Comparison of ENCODE assay signal across 9 cellular contexts in the genomic region with DNA sequence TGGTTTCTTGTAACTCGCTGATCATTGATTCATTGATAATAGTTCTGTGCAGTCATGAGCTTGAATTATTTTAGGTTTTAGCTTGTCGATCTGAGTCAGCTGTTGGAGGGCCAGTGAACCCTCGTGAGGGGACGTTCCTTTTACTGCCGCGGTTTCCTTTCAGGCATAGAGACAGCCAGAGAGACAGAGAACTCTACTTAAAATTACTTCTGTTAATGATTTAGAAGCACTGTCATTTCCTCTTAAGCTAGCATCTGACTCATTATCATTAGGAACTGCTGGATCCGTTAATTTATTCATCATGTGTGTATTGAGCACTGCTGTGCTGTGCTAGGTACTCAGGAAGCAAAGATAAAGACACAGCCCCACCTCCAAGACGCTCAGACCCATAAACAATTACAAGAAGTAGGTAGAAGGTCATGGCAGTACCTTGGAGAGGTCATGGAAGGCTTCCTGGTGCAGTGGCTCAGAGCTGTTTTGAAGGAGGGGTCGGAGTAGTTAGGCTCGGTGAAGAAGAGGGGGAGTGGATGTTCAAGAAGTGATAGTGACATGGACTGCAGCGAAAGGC. TPM values are rescaled to one million over a fixed set of nuclear protein-coding genes. Genes with fewer than 3 reads are reported as not detected.
DNase-seq lines count a peak whose midpoint lies in the region; ATAC-seq, FAIRE-seq and TF ChIP-seq lines count a peak whose summit lies in the region.
"Had no signal": no experiment of that assay in that cellular context is flagged by ENCODE, and none has a peak within 500 bp of the region (broad histone marks: within the 10 kb centered on the region; RNA-seq: fewer than 3 reads in every experiment).

No MANE protein-coding gene starts in this region.

- no CpG with 5 or more reads among the region's 11 CpGs for WGBS in H9 (ENCODE audit: extremely low coverage, insufficient read length, low lambda C conversion rate)

- H3K4me3 Mint-ChIP-seq in H9: peak overlapping the region; percentile 11 to 98; a peak in 4 of 5 replicates

- H3K4me1 ChIP-seq in H9 (ENCODE audit: insufficient read depth, low read length): peaks cover 12% of the 10 kb centered on the region
- H3K4me1 ChIP-seq in effector memory CD4-positive, alpha-beta T cell (ENCODE audit: control insufficient read depth, insufficient read depth, low read length, poor library complexity, severe bottlenecking): peaks cover 65% of the 10 kb centered on the region
- H3K4me1 ChIP-seq in gastrocnemius medialis: peaks cover 68 to 72% of the 10 kb centered on the region in 2 donors

- ATAC-seq in gastrocnemius medialis (peak; percentile 15 to 31), HG03159 (IDR thresholded peaks at IDR 0.05; ENCODE audit: unreplicated experiment) (no peak), GM18505 (IDR thresholded peaks at IDR 0.05; ENCODE audit: unreplicated experiment) (no peak)

- peak overlapping the region; percentile 23 for H3K4me3 ChIP-seq in effector memory CD4-positive, alpha-beta T cell (ENCODE audit: insufficient read depth, low read depth, low read length, poor library complexity, severe bottlenecking)
- H3K4me3 ChIP-seq in gastrocnemius medialis: no peak overlapping the region
- H3K4me3 ChIP-seq: SK-N-MC had no signal

- peak overlapping the region; percentile 9 for H3K4me2 ChIP-seq in H9 (ENCODE audit: insufficient read depth, insufficient read length, low read length)

- H2BK120ac ChIP-seq in H9 (ENCODE audit: low read depth, low read length, poor library complexity, severe bottlenecking): no peak overlapping the region

- H3T11ph ChIP-seq in H9 (ENCODE audit: low read length): no peak overlapping the region

- H3K23me2 ChIP-seq in H9 (ENCODE audit: insufficient read length, low read depth, low read length, poor library complexity, severe bottlenecking): peaks cover 7% of the 10 kb centered on the region

- no peaks in the 10 kb centered on the region for H3K27me3 ChIP-seq in H9 (ENCODE audit: insufficient read depth, low read length)
- H3K27me3 ChIP-seq in effector memory CD4-positive, alpha-beta T cell (replicated peaks; ENCODE audit: control insufficient read depth, insufficient read depth, low read length, poor library complexity, severe bottlenecking): no peaks in the 10 kb centered on the region
- H3K27me3 ChIP-seq in gastrocnemius medialis: no peaks in the 10 kb centered on the region

- peaks cover 64 to 71% of the 10 kb centered on the region in 2 experiments for H3K4me1 Mint-ChIP-seq in H9

- no peak overlapping the region for H3K56ac ChIP-seq in H9 (ENCODE audit: insufficient read length, low read depth, low read length)

- no peaks in the 10 kb centered on the region for H4K20me1 ChIP-seq in H9 (ENCODE audit: control insufficient read depth, insufficient read depth, insufficient read length)

- no peak overlapping the region for H3K23ac ChIP-seq in H9 (ENCODE audit: insufficient read length, low read depth, low read length)

- DNase-seq in H9: peak; percentile 60
- peak; percentile 26 for DNase-seq in T-helper 9 cell
- DNase-seq in effector memory CD4-positive, alpha-beta T cell: peak; percentile 40 to 60 (median 43)
- no peak for DNase-seq in gastrocnemius medialis
- no peak for DNase-seq in GM12891 (ENCODE audit: insufficient read length, low spot score)
- DNase-seq in NCI-H774 (lab: John Stamatoyannopoulos, UW): no peak

- TF ChIP-seq CTCF in H9 (conservative IDR thresholded peaks at IDR 0.05): no peak
- no peak for TF ChIP-seq CTCF in gastrocnemius medialis (IDR thresholded peaks at IDR 0.05 in 4 of 5, conservative IDR thresholded peaks at IDR 0.05 in 1 of 5)

- H3K4ac ChIP-seq in H9 (ENCODE audit: low read depth, low read length): no peak overlapping the region

- no peak overlapping the region for H2BK20ac ChIP-seq in H9 (ENCODE audit: low read depth, low read length, poor library complexity, severe bottlenecking)

- H3K9me3 ChIP-seq in H9 (ENCODE audit: control insufficient read depth, low read depth, low read length) (no peaks in the 10 kb centered on the region), gastrocnemius medialis (no peaks in the 10 kb centered on the region)
- no peaks in the 10 kb centered on the region for H3K9me3 ChIP-seq in effector memory CD4-positive, alpha-beta T cell (ENCODE audit: control insufficient read depth, low read length)

- H3K9me3 Mint-ChIP-seq in H9: no peaks in the 10 kb centered on the region

- H4K8ac ChIP-seq in H9 (replicated peaks; ENCODE audit: insufficient read length, low read depth, low read length): no peak overlapping the region

- TF ChIP-seq POLR2A in gastrocnemius medialis (IDR thresholded peaks at IDR 0.05) (peak in 1 of 2 donors; percentile 39), GM12891 (IDR thresholded peaks at IDR 0.05; ENCODE audit: low read depth, low read length) (no peak), GM18505 (IDR thresholded peaks at IDR 0.05; ENCODE audit: borderline replicate concordance, extremely low read depth, insufficient read depth, insufficient read length) (no peak)

- no peak overlapping the region for H3K9ac ChIP-seq in H9 (ENCODE audit: extremely low read depth, insufficient read length, low read length)

- no peak overlapping the region for H4K5ac ChIP-seq in H9 (ENCODE audit: insufficient read length, low read depth, low read length)

- H3K18ac ChIP-seq in H9 (ENCODE audit: insufficient read length, low read depth, low read length): no peak overlapping the region

- H3K27ac ChIP-seq in H9 (ENCODE audit: insufficient read length, low read depth, low read length) (no peak overlapping the region), gastrocnemius medialis (peak overlapping the region; percentile 39 to 87 (median 77))
- H3K27ac ChIP-seq in effector memory CD4-positive, alpha-beta T cell (ENCODE audit: insufficient read depth, low read length, poor library complexity, severe bottlenecking): peak overlapping the region; percentile 55
- H3K27ac ChIP-seq: SK-N-MC had no signal

- no peak overlapping the region for H2BK5ac ChIP-seq in H9 (ENCODE audit: insufficient read length, low read length)

- H3K36me3 ChIP-seq in effector memory CD4-positive, alpha-beta T cell (ENCODE audit: control insufficient read depth, insufficient read depth, low read length): no peaks in the 10 kb centered on the region
- peaks cover 0 to 3% of the 10 kb centered on the region in 2 donors for H3K36me3 ChIP-seq in gastrocnemius medialis

- no peak overlapping the region for H2BK12ac ChIP-seq in H9 (ENCODE audit: insufficient read length, low read depth, low read length)

- no peak overlapping the region for H2AK5ac ChIP-seq in H9 (ENCODE audit: insufficient read length, low read length)

- no peak overlapping the region for H2AFZ ChIP-seq in H9 (ENCODE audit: low read length)

- H4K91ac ChIP-seq in H9 (ENCODE audit: insufficient read length, low read depth, low read length): no peak overlapping the region

- peaks cover 8% of the 10 kb centered on the region for H3K79me1 ChIP-seq in H9 (ENCODE audit: insufficient read depth, low read depth, low read length, poor library complexity, severe bottlenecking)

- FAIRE-seq in GM12891 (lab: Jason Lieb, UNC): no peak

- H2BK15ac ChIP-seq in H9 (ENCODE audit: low read depth, low read length): no peak overlapping the region

- H3K79me2 ChIP-seq in H9 (ENCODE audit: insufficient read depth, low read length): peaks cover 62% of the 10 kb centered on the region

- intact Hi-C loops in gastrocnemius medialis (cut with DNase I; ENCODE audit: low total_unique reads): loop anchor here (2.0 kb wide), 1 partner anchor 15 kb away; no protein-coding TSS in a partner anchor

- H3K27ac Mint-ChIP-seq in H9: peak overlapping the region; percentile 3 to 63 (median 13); a peak in 5 of 7 replicates

- H3K14ac ChIP-seq in H9 (ENCODE audit: insufficient read depth, low read length): no peak overlapping the region; the same call in 1 of the 2 replicates

- in situ Hi-C loops in gastrocnemius medialis (cut with MboI; ENCODE audit: low sequenced_read_pairs in 4 of 4): no loop called here

- no peaks in the 10 kb centered on the region for H3K27me3 Mint-ChIP-seq in H9 (ENCODE audit: low read depth)

- peaks cover 3 to 13% (median 12%) of the 10 kb centered on the region in 3 experiments; a peak in 5 of 7 replicates for H3K36me3 Mint-ChIP-seq in H9 (ENCODE audit: insufficient read depth in 1 of 3, low read depth in 3 of 3)

TF ChIP-seq in GM12891, 5 proteins besides CTCF, POLR2A, EP300 and RAD21:
- TF ChIP-seq POU2F2 (IDR thresholded peaks at IDR 0.05; ENCODE audit: low read depth, low read length) (no peak), PAX5 (IDR thresholded peaks at IDR 0.05; ENCODE audit: insufficient read depth, low read length, severe bottlenecking) (no peak)
TF ChIP-seq in GM12891: peak in this region for 0.

RNA-seq across cellular contexts. Expression of gene PGS1, which starts 3.2 kb away (rescaled TPM):
- total RNA-seq in H9 (2021): 41.8 and 45.7 TPM in 2 replicates
- 10 to 100 TPM; 16.6 to 30.0 (median 21.8) TPM for total RNA-seq in gastrocnemius medialis
- 18.5 TPM for polyA plus RNA-seq in GM12891 (2012; ENCODE audit: low read depth, missing spikeins)

RNA-seq across cellular contexts. Expression of gene SOCS3, which starts 21.8 kb away (rescaled TPM):
- 9.5 and 9.6 TPM in 2 replicates for total RNA-seq in H9 (2021)
- total RNA-seq in gastrocnemius medialis: 10 to 100 TPM in 3 of 4 donors, 1 to 10 TPM in 1; 4.5 to 44.2 (median 16.4) TPM
- polyA plus RNA-seq in GM12891 (2012; ENCODE audit: low read depth, missing spikeins): 2.0 TPM

Comparison
In these comparisons a context has a peak if more than half of its experiments do, and no peak if none do; other contexts are left out.
1. DNase-seq: peak in H9 (single experiment), T-helper 9 cell (single experiment) and effector memory CD4-positive, alpha-beta T cell (3 of 3); none in gastrocnemius medialis (0 of 2), GM12891 (single experiment) and NCI-H774 (single experiment).
2. ATAC-seq: peak in gastrocnemius medialis (2 of 2); none in HG03159 (single experiment) and GM18505 (single experiment).